ENCODE assay signal across 27 cellular contexts in the genomic region with DNA sequence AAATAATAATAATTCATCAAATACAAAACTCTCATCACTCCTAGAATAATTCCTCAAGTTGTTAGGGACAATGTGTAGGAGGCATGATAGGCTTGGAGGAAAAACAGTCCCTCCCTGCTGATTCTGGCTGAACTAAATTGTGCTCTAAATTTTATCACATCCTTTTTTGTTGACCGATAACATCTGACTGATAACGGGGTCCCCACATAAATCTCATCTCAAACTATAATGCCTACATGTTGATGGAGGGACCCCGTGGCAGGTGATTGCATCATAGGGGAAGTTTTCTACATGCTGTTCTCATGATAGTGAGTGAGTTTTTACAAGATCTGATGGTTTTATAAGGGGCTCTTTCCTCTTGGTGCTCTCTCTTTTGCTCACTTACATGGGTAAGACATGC.
"Had no signal": no experiment of that assay in that cellular context is flagged by ENCODE, and none has a peak within 500 bp of the region (broad histone marks: within the 10 kb centered on the region; RNA-seq: fewer than 3 reads in every experiment).

No MANE protein-coding gene starts in this region.

- H3K9me3 ChIP-seq: stomach, suprapubic skin, testis, thoracic aorta, thyroid gland, tibial artery, transverse colon, upper lobe of left lung, upper lobe of right lung, uterus, vagina had no signal

- H3K4me3 ChIP-seq: stomach, suprapubic skin, testis, thoracic aorta, thyroid gland, tibial artery, tibial nerve, transverse colon, upper lobe of left lung, upper lobe of right lung, uterus, vagina had no signal

- H3K27ac ChIP-seq: stomach, suprapubic skin, testis, thoracic aorta, thyroid gland, tibial artery, tibial nerve, transverse colon, upper lobe of left lung, upper lobe of right lung, uterus, vagina had no signal

- H3K4me1 ChIP-seq: stomach, suprapubic skin, testis, thyroid gland, tibial artery, tibial nerve, transverse colon, upper lobe of left lung, upper lobe of right lung, uterus, vagina had no signal

- DNase-seq: stimulated activated CD4-positive, alpha-beta T cell treated with anti-CD3 and anti-CD28 coated beads, Interleukin-2, amount 100 ng/mL, for 48 hours; stimulated activated CD4-positive, alpha-beta T cell treated with anti-CD3 and anti-CD28 coated beads, Interleukin-4, amount 100 ng/mL, for 1 hour; stimulated activated CD4-positive, alpha-beta T cell treated with anti-CD3 and anti-CD28 coated beads, Interleukin-4, amount 100 ng/mL, for 24 hours; stimulated activated CD4-positive, alpha-beta T cell treated with anti-CD3 and anti-CD28 coated beads, Interleukin-4, amount 100 ng/mL, for 4 hours; stimulated activated CD8-positive, alpha-beta memory T cell treated with anti-CD3 and anti-CD28 coated beads, Interleukin-4, amount 100 ng/mL, for 48 hours; stimulated activated naive B cell treated with anti-CD40 and anti-IgM and Interleukin-4, amounts not matched to agents 10 μg/mL and 1 μg/mL and 100 μg/mL, for 72 hours; stimulated activated naive CD4-positive, alpha-beta T cell; stimulated activated naive CD4-positive, alpha-beta T cell treated with Interleukin-2 at 50 U/mL for 16 hours; stimulated activated naive CD8-positive, alpha-beta T cell treated with anti-CD3 and anti-CD28 coated beads, Interleukin-15, amount 100 ng/mL, for 72 hours; stimulated activated naive CD8-positive, alpha-beta T cell treated with anti-CD3 and anti-CD28 coated beads, Interleukin-15, Interleukin-2, amounts not matched to agents 100 U/mL and 50 U/mL, for 24 hours; stomach; substantia nigra; testis; thyroid gland; tibial artery; transverse colon; trophoblast cell; upper lobe of left lung; upper lobe of right lung; uterus had no signal

- H3K36me3 ChIP-seq: stomach, suprapubic skin, thoracic aorta, thyroid gland, tibial artery, tibial nerve, transverse colon, upper lobe of left lung, upper lobe of right lung, uterus, vagina had no signal

- H3K27me3 ChIP-seq: stomach, suprapubic skin, testis, thyroid gland, tibial artery, tibial nerve, transverse colon, upper lobe of left lung, upper lobe of right lung, uterus, vagina had no signal

- FAIRE-seq: urothelium cell line had no signal

- ATAC-seq: stimulated activated effector memory CD8-positive, alpha-beta T cell treated with anti-CD3 and anti-CD28 coated beads, Interleukin-12 subunit alpha, Interleukin-12 subunit beta, amount 100 ng/mL, for 72 hours; stimulated activated memory B cell treated with anti-CD40 and anti-IgM and Interleukin-4, amounts not matched to agents 10 μg/mL and 1 μg/mL and 100 μg/mL, for 72 hours; stimulated activated naive B cell treated with anti-CD40 and anti-IgM and Interleukin-4, amounts not matched to agents 10 μg/mL and 1 μg/mL and 100 μg/mL, for 72 hours; stimulated activated naive CD8-positive, alpha-beta T cell treated with anti-CD3 and anti-CD28 coated beads, Interleukin-15, amount 100 ng/mL, for 72 hours; stimulated activated naive CD8-positive, alpha-beta T cell treated with anti-CD3 and anti-CD28 coated beads, Interleukin-15, Interleukin-2, amounts not matched to agents 100 U/mL and 50 U/mL, for 24 hours; upper lobe of right lung had no signal
